Comparison of ENCODE assay signal across 28 cellular contexts in genomic region chr7:48183965-48184364, GRCh38. TPM values are rescaled to one million over a fixed set of nuclear protein-coding genes. Genes with fewer than 3 reads are reported as not detected.
"Had no signal": no experiment of that assay in that cellular context is flagged by ENCODE, and none has a peak within 500 bp of the region (broad histone marks: within the 10 kb centered on the region; RNA-seq: fewer than 3 reads in every experiment).

No MANE protein-coding gene starts in this region.

- H3K27me3 Mint-ChIP-seq: dendritic cell treated with granulocyte-macrophage colony-stimulating factor and Interleukin-4, amounts not matched to agents 40 ng/mL and 50 ng/mL, for 4 days; progenitor cell of endocrine pancreas had no signal

- ATAC-seq: effector memory CD8-positive, alpha-beta T cell; heart right ventricle; left cardiac atrium; mucosa of descending colon; natural killer cell treated with Interleukin-12 subunit alpha and Interleukin-12 subunit beta and Interleukin-15 and Interleukin-18, amount 100 ng/mL, for 72 hours; right lobe of liver; stimulated activated naive CD8-positive, alpha-beta T cell treated with anti-CD3 and anti-CD28 coated beads, Interleukin-15, amount 100 ng/mL, for 72 hours had no signal

- DNase-seq: effector memory CD8-positive, alpha-beta T cell; erythroblast; esophagus squamous epithelium; foreskin melanocyte; glutamatergic neuron; heart right ventricle; hippocampal formation; left cardiac atrium; left lung; mucosa of descending colon; naive B cell; right lobe of liver; small intestine; stimulated activated CD4-positive, alpha-beta T cell treated with anti-CD3 and anti-CD28 coated beads, Interleukin-1b, Interleukin-23, amount 100 ng/mL, for 48 hours; stimulated activated CD4-positive, alpha-beta T cell treated with anti-CD3 and anti-CD28 coated beads, Interleukin-4, amount 100 ng/mL, for 1 hour; stimulated activated CD8-positive, alpha-beta memory T cell treated with anti-CD3 and anti-CD28 coated beads, Interleukin-4, amount 100 ng/mL, for 48 hours; stimulated activated naive CD4-positive, alpha-beta T cell; stimulated activated naive CD8-positive, alpha-beta T cell treated with anti-CD3 and anti-CD28 coated beads, Interleukin-15, amount 100 ng/mL, for 72 hours; transverse colon had no signal

- H3K79me2 ChIP-seq: parathyroid adenoma had no signal

- H3K27ac ChIP-seq: heart right ventricle, parathyroid adenoma, right lobe of liver, suprapubic skin, transverse colon, vagina had no signal

- H2AFZ ChIP-seq: parathyroid adenoma had no signal

- H3K4me1 ChIP-seq: heart right ventricle, left lung, parathyroid adenoma, right lobe of liver, suprapubic skin, transverse colon, vagina had no signal

- H3K9me3 ChIP-seq: esophagus squamous epithelium, mucosa of descending colon, right lobe of liver, suprapubic skin, transverse colon, vagina had no signal

- H3K4me3 ChIP-seq: esophagus squamous epithelium, heart right ventricle, left lung, mucosa of descending colon, right lobe of liver, suprapubic skin, transverse colon, vagina had no signal

- H3K27ac Mint-ChIP-seq: dendritic cell treated with granulocyte-macrophage colony-stimulating factor and Interleukin-4, amounts not matched to agents 40 ng/mL and 50 ng/mL, for 4 days; effector memory CD8-positive, alpha-beta T cell; mesothelial cell of epicardium; naive B cell; natural killer cell treated with Interleukin-12 subunit alpha and Interleukin-12 subunit beta and Interleukin-15 and Interleukin-18, amount 100 ng/mL, for 72 hours; progenitor cell of endocrine pancreas; stimulated activated naive CD8-positive, alpha-beta T cell treated with anti-CD3 and anti-CD28 coated beads, Interleukin-15, amount 100 ng/mL, for 72 hours had no signal

- H3K36me3 Mint-ChIP-seq: naive B cell had no signal

- H3K36me3 ChIP-seq: esophagus squamous epithelium, heart right ventricle, left lung, right lobe of liver, suprapubic skin, transverse colon, vagina had no signal

- H3K4me3 Mint-ChIP-seq: dendritic cell treated with granulocyte-macrophage colony-stimulating factor and Interleukin-4, amounts not matched to agents 40 ng/mL and 50 ng/mL, for 4 days; effector memory CD8-positive, alpha-beta T cell; mesothelial cell of epicardium; naive B cell; natural killer cell treated with Interleukin-12 subunit alpha and Interleukin-12 subunit beta and Interleukin-15 and Interleukin-18, amount 100 ng/mL, for 72 hours; neural crest cell; stimulated activated naive CD8-positive, alpha-beta T cell treated with anti-CD3 and anti-CD28 coated beads, Interleukin-15, amount 100 ng/mL, for 72 hours had no signal

- H3K9ac ChIP-seq: parathyroid adenoma had no signal

- H3K27me3 ChIP-seq: esophagus squamous epithelium, heart right ventricle, left lung, right lobe of liver, suprapubic skin, transverse colon, vagina had no signal

- H3K4me1 Mint-ChIP-seq: naive B cell had no signal

RNA-seq across cellular contexts. Expression of gene ABCA13, which starts 12.7 kb away (rescaled TPM):
- total RNA-seq: lung microvascular endothelial cell; natural killer cell treated with Interleukin-12 subunit alpha and Interleukin-12 subunit beta and Interleukin-15 and Interleukin-18, amount 100 ng/mL, for 72 hours had no signal
